ENCODE assay signal across 9 cellular contexts in genomic region chr17:43579570-43580140, GRCh38. TPM values are rescaled to one million over a fixed set of nuclear protein-coding genes. Genes with fewer than 3 reads are reported as not detected.
DNase-seq lines count a peak whose midpoint lies in the region; ATAC-seq and TF ChIP-seq lines count a peak whose summit lies in the region.
"Had no signal": no experiment of that assay in that cellular context is flagged by ENCODE, and none has a peak within 500 bp of the region (broad histone marks: within the 10 kb centered on the region; RNA-seq: fewer than 3 reads in every experiment).

No MANE protein-coding gene starts in this region.

- in situ Hi-C loops in transverse colon (cut with MboI; ENCODE audit: low pct_ligation_motif_present in 1 of 4, low pct_unique_long_range_greater_than_20kb in 1 of 4, low sequenced_read_pairs in 3 of 4) (loop anchor here in 3 of 4 donors (5.0 to 10.0 kb wide), 2 partner anchors 93 to 185 kb away; no protein-coding TSS in a partner anchor), G401 (cut with HindIII; ENCODE audit: low sequenced_read_pairs) (no loop called here)

- TF ChIP-seq POLR2A in breast epithelium (IDR thresholded peaks at IDR 0.05) = no peak
- TF ChIP-seq POLR2A in transverse colon (IDR thresholded peaks at IDR 0.05) = no peak

- H3K4me3 ChIP-seq in breast epithelium (no peak overlapping the region), SK-N-SH (ENCODE audit: low read depth in 2 of 2, low read length in 1 of 2) (no peak overlapping the region), transverse colon (no peak overlapping the region)

- H3K4me3 Mint-ChIP-seq in MCF 10A (ENCODE audit: unreplicated experiment) = no peak overlapping the region
- no peak overlapping the region for H3K4me3 Mint-ChIP-seq in stimulated activated memory B cell treated with anti-CD40 and anti-IgM and Interleukin-4, amounts not matched to agents 10 μg/mL and 1 μg/mL and 100 μg/mL, for 72 hours

- no peak for TF ChIP-seq RAD21 in SK-N-SH (IDR thresholded peaks at IDR 0.05; ENCODE audit: low read length)

- no peaks in the 10 kb centered on the region for H3K36me3 ChIP-seq in breast epithelium
- H3K36me3 ChIP-seq in SK-N-SH (replicated peaks in 1 of 2; ENCODE audit: control insufficient read depth in 1 of 2, insufficient read depth in 2 of 2, low read length in 1 of 2) = no peaks in the 10 kb centered on the region
- H3K36me3 ChIP-seq in transverse colon = no peaks in the 10 kb centered on the region

- peak overlapping the region; percentile 65 for H3K27ac Mint-ChIP-seq in MCF 10A (ENCODE audit: low read depth, unreplicated experiment)
- peak overlapping the region; percentile 82 for H3K27ac Mint-ChIP-seq in stimulated activated memory B cell treated with anti-CD40 and anti-IgM and Interleukin-4, amounts not matched to agents 10 μg/mL and 1 μg/mL and 100 μg/mL, for 72 hours

- H3K4me1 Mint-ChIP-seq in MCF 10A (ENCODE audit: insufficient read depth, unreplicated experiment) = peaks cover 17% of the 10 kb centered on the region
- peaks cover 24% of the 10 kb centered on the region for H3K4me1 Mint-ChIP-seq in stimulated activated memory B cell treated with anti-CD40 and anti-IgM and Interleukin-4, amounts not matched to agents 10 μg/mL and 1 μg/mL and 100 μg/mL, for 72 hours

- no peaks in the 10 kb centered on the region for H3K9me2 ChIP-seq in SK-N-SH

- H3K4me2 ChIP-seq in SK-N-SH = peak overlapping the region; percentile 29

- intact Hi-C loops in MCF 10A (cut with micrococcal nuclease) (loop anchor here (10.0 kb wide), 1 partner anchor 185 kb away; the partner anchor contains the start of gene ARL4D), breast epithelium (cut with DNase I; ENCODE audit: low total_unique reads) (no loop called here), transverse colon (cut with DNase I; ENCODE audit: low total_unique reads) (loop anchor here (10.0 kb wide), 1 partner anchor 175 kb away; the partner anchor contains the start of gene SOST)

- CTCF ChIA-PET in MCF 10A (lab: Yijun Ruan, JAX) = interaction anchor here (0.6 to 4.0 kb wide), 5 partner anchors 87 to 271 kb away, joined by 3 to 25 read pairs (median 6); no protein-coding TSS in a partner anchor
- CTCF ChIA-PET in SK-N-SH (lab: Yijun Ruan, JAX) = interaction anchor here (0.6 to 10.5 kb wide), 9 partner anchors 10 to 271 kb away, joined by 3 to 97 read pairs (median 4); partner anchors contain the start of gene SOST

- H3K4me1 ChIP-seq in breast epithelium (peaks cover 0 to 4% of the 10 kb centered on the region in 2 donors), SK-N-SH (ENCODE audit: control insufficient read depth in 1 of 2, insufficient read depth in 2 of 2, low read depth in 1 of 2, low read length in 1 of 2) (peaks cover 10% of the 10 kb centered on the region in 2 experiments; a peak in 2 of 4 replicates), transverse colon (peaks cover 0 to 24% (median 15%) of the 10 kb centered on the region in 4 donors)

- H3K27ac ChIP-seq in breast epithelium (peak overlapping the region in 1 of 2 donors; percentile 79), SK-N-SH (ENCODE audit: low read depth in 2 of 2, low read length in 1 of 2) (peak overlapping the region in 1 of 2 experiments; percentile 41; a peak in 1 of 4 replicates), transverse colon (no peak overlapping the region)
- H3K27ac ChIP-seq: C4-2B had no signal

- no peaks in the 10 kb centered on the region for H3K27me3 ChIP-seq in breast epithelium
- H3K27me3 ChIP-seq in SK-N-SH (ENCODE audit: insufficient read depth) = no peaks in the 10 kb centered on the region
- H3K27me3 ChIP-seq in transverse colon = no peaks in the 10 kb centered on the region

- peak overlapping the region; percentile 45; the same call in 1 of the 2 replicates for H3K9ac ChIP-seq in SK-N-SH

- no peaks in the 10 kb centered on the region for H3K27me3 Mint-ChIP-seq in MCF 10A (ENCODE audit: insufficient read depth, unreplicated experiment)
- H3K27me3 Mint-ChIP-seq in stimulated activated memory B cell treated with anti-CD40 and anti-IgM and Interleukin-4, amounts not matched to agents 10 μg/mL and 1 μg/mL and 100 μg/mL, for 72 hours = peaks cover 5% of the 10 kb centered on the region

- no peaks in the 10 kb centered on the region for H3K79me2 ChIP-seq in SK-N-SH (ENCODE audit: insufficient read depth)

- no peak for ATAC-seq in stimulated activated memory B cell treated with anti-CD40 and anti-IgM and Interleukin-4, amounts not matched to agents 10 μg/mL and 1 μg/mL and 100 μg/mL, for 72 hours
- ATAC-seq in GM18511 (IDR thresholded peaks at IDR 0.05; ENCODE audit: unreplicated experiment) = no peak

- H3K9me3 ChIP-seq in breast epithelium (no peaks in the 10 kb centered on the region), SK-N-SH (no peaks in the 10 kb centered on the region), transverse colon (no peaks in the 10 kb centered on the region)

- H3F3A ChIP-seq in SK-N-SH (replicated peaks; ENCODE audit: insufficient read depth) = peaks cover 4% of the 10 kb centered on the region

- H2AFZ ChIP-seq in SK-N-SH (ENCODE audit: low read depth) = peak overlapping the region; percentile 60; the same call in 1 of the 2 replicates

- H3K9me3 Mint-ChIP-seq in MCF 10A (ENCODE audit: unreplicated experiment) = no peaks in the 10 kb centered on the region
- H3K9me3 Mint-ChIP-seq in stimulated activated memory B cell treated with anti-CD40 and anti-IgM and Interleukin-4, amounts not matched to agents 10 μg/mL and 1 μg/mL and 100 μg/mL, for 72 hours = no peaks in the 10 kb centered on the region

- POLR2A ChIA-PET in MCF 10A (lab: Yijun Ruan, JAX) = interaction anchor here (1.0 to 4.0 kb wide), 5 partner anchors 35 to 97 kb away, joined by 3 to 14 read pairs (median 4); no protein-coding TSS in a partner anchor
- POLR2A ChIA-PET in SK-N-SH (lab: Yijun Ruan, JAX) = interaction anchor here (0.6 kb wide), 1 partner anchor 78 kb away, joined by 3 read pairs; no protein-coding TSS in a partner anchor

- H4K20me1 ChIP-seq in SK-N-SH (ENCODE audit: insufficient read depth) = no peaks in the 10 kb centered on the region

- DNase-seq in MCF 10A (ENCODE audit: unreplicated experiment) = peak; percentile 74
- DNase-seq in breast epithelium (ENCODE audit: low spot score in 2 of 2) = no peak
- DNase-seq in SK-N-SH = no peak
- DNase-seq in fibroblast of peridontal ligament (ENCODE audit: extremely low read depth) = peak; percentile 55
- no peak for DNase-seq in transverse colon
- DNase-seq in G401 (ENCODE audit: low spot score) = no peak

- TF ChIP-seq CTCF in MCF 10A (IDR thresholded peaks at IDR 0.05; ENCODE audit: unreplicated experiment) = no peak
- no peak for TF ChIP-seq CTCF in breast epithelium (IDR thresholded peaks at IDR 0.05)
- TF ChIP-seq CTCF in SK-N-SH (IDR thresholded peaks at IDR 0.05) = no peak
- TF ChIP-seq CTCF in transverse colon (IDR thresholded peaks at IDR 0.05) = no peak

- WGBS in SK-N-SH (ENCODE audit: low lambda C conversion rate) = 45% methylated on average over 9 of the region's 9 CpGs
- WGBS in transverse colon (ENCODE audit: low coverage in 1 of 2), 2 donors = 76% methylated on average over 9 of the region's 9 CpGs; no CpG with 5 or more reads in 1 of the 2 donors

- BruUV-seq in MCF 10A (replicated peaks; lab: Mats Ljungman, UMichigan) = no TSS peak

- no peaks in the 10 kb centered on the region for H3K36me3 Mint-ChIP-seq in MCF 10A (ENCODE audit: insufficient read depth, unreplicated experiment)
- H3K36me3 Mint-ChIP-seq in stimulated activated memory B cell treated with anti-CD40 and anti-IgM and Interleukin-4, amounts not matched to agents 10 μg/mL and 1 μg/mL and 100 μg/mL, for 72 hours = no peaks in the 10 kb centered on the region

- TF ChIP-seq EP300 in SK-N-SH (IDR thresholded peaks at IDR 0.05; ENCODE audit: borderline replicate concordance in 1 of 2, low read depth in 1 of 2, low read length in 1 of 2) = 0 out of 4 replicates have a peak, but pooled peaks of 1 of the 2 experiments have one; percentile 44
- TF ChIP-seq EP300 in transverse colon (IDR thresholded peaks at IDR 0.05; ENCODE audit: low read depth) = no peak

TF ChIP-seq in SK-N-SH, 30 proteins besides CTCF, POLR2A, EP300 and RAD21 (continues in another document):
- TF ChIP-seq FOXJ3 (CRISPR knock-in tag; IDR thresholded peaks at IDR 0.05) = no peak
- peak; percentile 58 for TF ChIP-seq PBX3 (IDR thresholded peaks at IDR 0.05)
- peak; percentile 88 for TF ChIP-seq JUND (IDR thresholded peaks at IDR 0.05)
- TF ChIP-seq NFIC (IDR thresholded peaks at IDR 0.05; ENCODE audit: borderline replicate concordance) = peak; percentile 28; the same call in 1 of the 2 replicates
- TF ChIP-seq MAX (IDR thresholded peaks at IDR 0.05; ENCODE audit: low read depth) = peak; percentile 72
- TF ChIP-seq TCF12 (IDR thresholded peaks at IDR 0.05) = peak; percentile 65
- TF ChIP-seq FOSL2 (IDR thresholded peaks at IDR 0.05; ENCODE audit: borderline replicate concordance, low read depth) = peak; percentile 88
- TF ChIP-seq TEAD4 (IDR thresholded peaks at IDR 0.05; ENCODE audit: borderline replicate concordance, insufficient read depth) = peak; percentile 66; the same call in 1 of the 2 replicates

RNA-seq across cellular contexts. Expression of gene ETV4, which starts 33.5 kb away (rescaled TPM):
- total RNA-seq in MCF 10A (2022) (23.5 and 31.6 TPM in 2 replicates), breast epithelium (1 to 10 TPM in 2 of 3 donors, not detected in 1; 2.0 to 2.9 TPM), transverse colon (1 to 10 TPM in 1 of 4 donors, under 1 TPM in 1, not detected in 2; 0.41 to 1.3 TPM)
- polyA plus RNA-seq in SK-N-SH (2012; rRNA removed) = 27.3 and 33.2 TPM in 2 replicates
- 12.5 and 20.4 TPM in 2 replicates for polyA plus RNA-seq in SK-N-SH (2012; cell fraction: cytosol; rRNA removed)
- polyA plus RNA-seq in SK-N-SH (2012; cell fraction: nucleus; rRNA removed) = 58.0 and 63.3 TPM in 2 replicates
- 30.9 and 31.5 TPM in 2 replicates for total RNA-seq in G401 (2014; rRNA removed; shearing (Covaris generic))

Comparison
In these comparisons a context has a peak if more than half of its experiments do, and no peak if none do; other contexts are left out.
1. DNase-seq: peak in MCF 10A (single experiment) and fibroblast of peridontal ligament (single experiment); none in breast epithelium (0 of 2), SK-N-SH (single experiment), transverse colon (single experiment) and G401 (single experiment).